ENCODE assay signal across 1 cellular context in genomic region chr12:13196302-13196921, GRCh38.
A peak's percentile ranks its signal among the peaks of the same experiment; 100 is the strongest.
TF ChIP-seq lines count a peak whose summit lies in the region.

TSS of gene EMP1 (plus strand) at chr12:13196726. CDS start at chr12:13211511, 14,785 bp downstream.

TF ChIP-seq in SK-N-SH, 30 proteins besides CTCF, POLR2A, EP300 and RAD21 (continued from another document):
- TF ChIP-seq PBX3 (IDR thresholded peaks at IDR 0.05) = peak; percentile 59
- TF ChIP-seq RXRA (IDR thresholded peaks at IDR 0.05; ENCODE audit: borderline replicate concordance, low read depth) = no peak
- TF ChIP-seq FOXJ3 (CRISPR knock-in tag; IDR thresholded peaks at IDR 0.05) = no peak
- TF ChIP-seq FOXM1 (IDR thresholded peaks at IDR 0.05; ENCODE audit: low read depth) = no peak
- no peak for TF ChIP-seq RFX5 (IDR thresholded peaks at IDR 0.05; ENCODE audit: low read length)
- peak; percentile 94 for TF ChIP-seq NFIC (IDR thresholded peaks at IDR 0.05; ENCODE audit: borderline replicate concordance)
- TF ChIP-seq TAF1 (IDR thresholded peaks at IDR 0.05; ENCODE audit: borderline replicate concordance, low read depth, low read length) = 0 out of 2 replicates have a peak, but pooled peaks have one; percentile 36
- TF ChIP-seq RCOR1 (IDR thresholded peaks at IDR 0.05; ENCODE audit: low read length) = no peak
- TF ChIP-seq MXI1 (IDR thresholded peaks at IDR 0.05; ENCODE audit: low read depth, low read length) = no peak
- peak; percentile 71 for TF ChIP-seq TCF12 (IDR thresholded peaks at IDR 0.05)
- no peak for TF ChIP-seq CHD2 (IDR thresholded peaks at IDR 0.05; ENCODE audit: low read length, partially characterized antibody)
- TF ChIP-seq TEAD4 (IDR thresholded peaks at IDR 0.05; ENCODE audit: borderline replicate concordance, insufficient read depth) = no peak
- 0 out of 2 replicates have a peak, but pooled peaks have one; percentile 4 for TF ChIP-seq USF1 (IDR thresholded peaks at IDR 0.05; ENCODE audit: borderline replicate concordance, low read depth)
- peak; percentile 62 for TF ChIP-seq MAX (IDR thresholded peaks at IDR 0.05; ENCODE audit: low read depth)
- TF ChIP-seq REST (IDR thresholded peaks at IDR 0.05; ENCODE audit: low read depth, low read length) = peak; percentile 52; the same call in 1 of the 2 replicates
- no peak for TF ChIP-seq SIN3A (IDR thresholded peaks at IDR 0.05; ENCODE audit: borderline replicate concordance, low read depth, low read length)
- TF ChIP-seq YY1 (IDR thresholded peaks at IDR 0.05; ENCODE audit: low read depth) = no peak
- TF ChIP-seq EZH2phosphoT487 (IDR thresholded peaks at IDR 0.05; ENCODE audit: borderline replicate concordance, low read depth) = no peak
- TF ChIP-seq GABPA (IDR thresholded peaks at IDR 0.05; ENCODE audit: low read depth) = no peak
